In the genomic region with DNA sequence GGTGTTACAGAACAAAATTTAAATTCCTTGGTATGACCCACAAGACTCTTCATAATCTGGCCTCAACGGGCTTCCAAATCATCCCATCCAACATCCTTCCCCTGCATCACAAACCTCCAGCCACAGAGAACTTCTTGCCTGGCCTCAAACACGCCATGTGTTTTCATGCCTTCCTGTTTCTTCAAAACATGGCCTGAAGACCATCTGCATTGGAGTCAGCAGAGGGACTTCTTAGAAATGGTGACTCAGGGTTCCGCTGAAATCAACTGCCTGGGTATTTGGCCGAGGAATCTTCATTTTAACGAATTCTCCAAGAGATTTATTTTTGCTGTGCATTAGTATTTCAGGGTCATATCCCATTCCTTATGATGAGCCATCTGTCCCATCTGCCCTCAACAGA, we compare ENCODE assay signal across 14 cellular contexts.
DNase-seq lines count a peak whose midpoint lies in the region; ATAC-seq lines count a peak whose summit lies in the region.
"Had no signal": no experiment of that assay in that cellular context is flagged by ENCODE, and none has a peak within 500 bp of the region (broad histone marks: within the 10 kb centered on the region; RNA-seq: fewer than 3 reads in every experiment).

No MANE protein-coding gene starts in this region.

- no peaks in the 10 kb centered on the region for H3K4me1 Mint-ChIP-seq in stimulated activated effector memory CD8-positive, alpha-beta T cell treated with anti-CD3 and anti-CD28 coated beads, Interleukin-12 subunit alpha, Interleukin-12 subunit beta, amount 100 ng/mL, for 72 hours
- H3K4me1 Mint-ChIP-seq in stimulated activated naive CD8-positive, alpha-beta T cell treated with anti-CD3 and anti-CD28 coated beads, Interleukin-15, amount 100 ng/mL, for 72 hours, result no peaks in the 10 kb centered on the region
- H3K4me1 Mint-ChIP-seq: B cell; CD4-positive, alpha-beta memory T cell; GM23338 had no signal

- DNase-seq in KBM-7 (peak; percentile 58), NCI-H524 (lab: John Stamatoyannopoulos, UW) (peak; percentile 56 to 85), UCSD-AML1 (lab: John Stamatoyannopoulos, UW; ENCODE audit: unreplicated experiment) (peak; percentile 14), NAMALWA (ENCODE audit: low spot score) (no peak)
- DNase-seq in stimulated activated effector memory CD8-positive, alpha-beta T cell treated with anti-CD3 and anti-CD28 coated beads, Interleukin-12 subunit alpha, Interleukin-12 subunit beta, amount 100 ng/mL, for 72 hours (ENCODE audit: low spot score in 2 of 2), result no peak
- DNase-seq in stimulated activated naive CD8-positive, alpha-beta T cell treated with anti-CD3 and anti-CD28 coated beads, Interleukin-15, amount 100 ng/mL, for 72 hours, result no peak
- DNase-seq in stimulated activated naive CD8-positive, alpha-beta T cell treated with anti-CD3 and anti-CD28 coated beads, Interleukin-15, Interleukin-2, amounts not matched to agents 100 U/mL and 50 U/mL, for 24 hours, result no peak
- DNase-seq: C1 segment of cervical spinal cord; CD4-positive, alpha-beta memory T cell; DMS79; H7 had no signal

- in situ Hi-C loops in KBM-7 (cut with MboI; ENCODE audit: low pct_unique_long_range_greater_than_20kb, low sequenced_read_pairs), result loop anchor here (25.0 kb wide), 1 partner anchor 563 kb away; no protein-coding TSS in a partner anchor

- no peaks in the 10 kb centered on the region for H3K9me3 Mint-ChIP-seq in stimulated activated effector memory CD8-positive, alpha-beta T cell treated with anti-CD3 and anti-CD28 coated beads, Interleukin-12 subunit alpha, Interleukin-12 subunit beta, amount 100 ng/mL, for 72 hours
- no peaks in the 10 kb centered on the region for H3K9me3 Mint-ChIP-seq in stimulated activated naive CD8-positive, alpha-beta T cell treated with anti-CD3 and anti-CD28 coated beads, Interleukin-15, amount 100 ng/mL, for 72 hours
- H3K9me3 Mint-ChIP-seq: CD4-positive, alpha-beta memory T cell; GM23338 had no signal

- H3K36me3 Mint-ChIP-seq in stimulated activated effector memory CD8-positive, alpha-beta T cell treated with anti-CD3 and anti-CD28 coated beads, Interleukin-12 subunit alpha, Interleukin-12 subunit beta, amount 100 ng/mL, for 72 hours, result no peaks in the 10 kb centered on the region
- H3K36me3 Mint-ChIP-seq: CD4-positive, alpha-beta memory T cell had no signal

- peaks cover 17% of the 10 kb centered on the region for H3K27me3 Mint-ChIP-seq in stimulated activated naive CD8-positive, alpha-beta T cell treated with anti-CD3 and anti-CD28 coated beads, Interleukin-15, amount 100 ng/mL, for 72 hours

- H3K27ac Mint-ChIP-seq in stimulated activated effector memory CD8-positive, alpha-beta T cell treated with anti-CD3 and anti-CD28 coated beads, Interleukin-12 subunit alpha, Interleukin-12 subunit beta, amount 100 ng/mL, for 72 hours, result no peak overlapping the region
- H3K27ac Mint-ChIP-seq in stimulated activated naive CD8-positive, alpha-beta T cell treated with anti-CD3 and anti-CD28 coated beads, Interleukin-15, amount 100 ng/mL, for 72 hours, result no peak overlapping the region
- H3K27ac Mint-ChIP-seq: B cell; CD4-positive, alpha-beta memory T cell; GM23338 had no signal

- H3K4me3 Mint-ChIP-seq in stimulated activated effector memory CD8-positive, alpha-beta T cell treated with anti-CD3 and anti-CD28 coated beads, Interleukin-12 subunit alpha, Interleukin-12 subunit beta, amount 100 ng/mL, for 72 hours, result no peak overlapping the region
- no peak overlapping the region for H3K4me3 Mint-ChIP-seq in stimulated activated naive CD8-positive, alpha-beta T cell treated with anti-CD3 and anti-CD28 coated beads, Interleukin-15, amount 100 ng/mL, for 72 hours
- H3K4me3 Mint-ChIP-seq: B cell, GM23338 had no signal

- ATAC-seq in stimulated activated effector memory CD8-positive, alpha-beta T cell treated with anti-CD3 and anti-CD28 coated beads, Interleukin-12 subunit alpha, Interleukin-12 subunit beta, amount 100 ng/mL, for 72 hours, result peak; percentile 34
- no peak for ATAC-seq in stimulated activated naive CD8-positive, alpha-beta T cell treated with anti-CD3 and anti-CD28 coated beads, Interleukin-15, amount 100 ng/mL, for 72 hours
- ATAC-seq in stimulated activated naive CD8-positive, alpha-beta T cell treated with anti-CD3 and anti-CD28 coated beads, Interleukin-15, Interleukin-2, amounts not matched to agents 100 U/mL and 50 U/mL, for 24 hours, result no peak
- ATAC-seq: GM12878, GM23338 had no signal

Comparison
In these comparisons a context has a peak if more than half of its experiments do, and no peak if none do; other contexts are left out.
1. DNase-seq: peak in KBM-7 (single experiment), NCI-H524 (2 of 2) and UCSD-AML1 (single experiment); none in stimulated activated effector memory CD8-positive, alpha-beta T cell treated with anti-CD3 and anti-CD28 coated beads, Interleukin-12 subunit alpha, Interleukin-12 subunit beta, amount 100 ng/mL, for 72 hours (0 of 2), stimulated activated naive CD8-positive, alpha-beta T cell treated with anti-CD3 and anti-CD28 coated beads, Interleukin-15, amount 100 ng/mL, for 72 hours (0 of 2), NAMALWA (single experiment) and stimulated activated naive CD8-positive, alpha-beta T cell treated with anti-CD3 and anti-CD28 coated beads, Interleukin-15, Interleukin-2, amounts not matched to agents 100 U/mL and 50 U/mL, for 24 hours (single experiment).